In the genomic region with DNA sequence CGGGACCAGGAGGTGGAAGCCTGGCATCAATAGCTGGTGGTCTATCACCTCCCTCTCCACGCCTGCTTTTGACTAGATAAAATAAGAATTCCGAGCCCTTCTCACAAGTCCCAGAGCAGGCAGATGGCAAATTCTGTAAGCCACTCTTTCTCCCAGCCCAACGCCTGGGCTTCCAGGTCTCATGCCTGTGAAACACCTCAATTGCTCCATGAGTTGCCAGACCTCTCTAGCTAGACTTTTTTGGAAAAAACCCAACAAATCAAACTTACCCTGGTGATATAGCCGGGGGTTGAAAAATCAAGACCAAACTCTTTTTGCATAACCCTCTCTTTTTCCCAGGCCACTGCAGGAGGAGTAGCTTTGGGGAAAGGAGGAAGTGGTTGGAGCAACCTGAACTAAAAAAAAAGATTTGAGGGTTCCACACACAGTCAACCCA, we compare ENCODE assay signal across 1 cellular context.
A peak's percentile ranks its signal among the peaks of the same experiment; 100 is the strongest.
TF ChIP-seq lines count a peak whose summit lies in the region.

No MANE protein-coding gene starts in this region.

TF ChIP-seq in K562, 482 proteins besides CTCF, POLR2A, EP300 and RAD21 (continued from another document):
- TF ChIP-seq UBTF (IDR thresholded peaks at IDR 0.05; ENCODE audit: borderline replicate concordance in 1 of 2, low read depth in 2 of 2, low read length in 2 of 2) (no peak), NR3C1 (CRISPR knock-in tag; IDR thresholded peaks at IDR 0.05) (no peak), ZNF3 (CRISPR knock-in tag; IDR thresholded peaks at IDR 0.05) (peak; percentile 50; the same call in 1 of the 2 replicates), SMAD2 (IDR thresholded peaks at IDR 0.05; ENCODE audit: low read depth, low read length) (no peak), HMG20B (CRISPR knock-in tag; IDR thresholded peaks at IDR 0.05) (0 out of 2 replicates have a peak, but pooled peaks have one; percentile 9), CEBPG (CRISPR knock-in tag; IDR thresholded peaks at IDR 0.05) (0 out of 2 replicates have a peak, but pooled peaks have one; percentile 5), CEBPG (tag; conservative IDR thresholded peaks at IDR 0.05 in 1 of 2, IDR thresholded peaks at IDR 0.05 in 1 of 2) (no peak), GATA2 (CRISPR knock-in tag; IDR thresholded peaks at IDR 0.05) (peak; percentile 44), SRSF7 (optimal IDR thresholded peaks at IDR 0.05; ENCODE audit: low read depth, low read length) (no peak), MYBL2 (IDR thresholded peaks at IDR 0.05; ENCODE audit: low read depth) (no peak), MYBL2 (CRISPR knock-in tag; IDR thresholded peaks at IDR 0.05; ENCODE audit: borderline replicate concordance) (no peak), ZNF518B (CRISPR knock-in tag; IDR thresholded peaks at IDR 0.05) (peak; percentile 30; the same call in 1 of the 2 replicates), ZNF217 (CRISPR knock-in tag; IDR thresholded peaks at IDR 0.05) (no peak), ZNF384 (IDR thresholded peaks at IDR 0.05; ENCODE audit: low read depth, low read length) (peak; percentile 43; the same call in 1 of the 2 replicates)
- TF ChIP-seq, protein P1, sequence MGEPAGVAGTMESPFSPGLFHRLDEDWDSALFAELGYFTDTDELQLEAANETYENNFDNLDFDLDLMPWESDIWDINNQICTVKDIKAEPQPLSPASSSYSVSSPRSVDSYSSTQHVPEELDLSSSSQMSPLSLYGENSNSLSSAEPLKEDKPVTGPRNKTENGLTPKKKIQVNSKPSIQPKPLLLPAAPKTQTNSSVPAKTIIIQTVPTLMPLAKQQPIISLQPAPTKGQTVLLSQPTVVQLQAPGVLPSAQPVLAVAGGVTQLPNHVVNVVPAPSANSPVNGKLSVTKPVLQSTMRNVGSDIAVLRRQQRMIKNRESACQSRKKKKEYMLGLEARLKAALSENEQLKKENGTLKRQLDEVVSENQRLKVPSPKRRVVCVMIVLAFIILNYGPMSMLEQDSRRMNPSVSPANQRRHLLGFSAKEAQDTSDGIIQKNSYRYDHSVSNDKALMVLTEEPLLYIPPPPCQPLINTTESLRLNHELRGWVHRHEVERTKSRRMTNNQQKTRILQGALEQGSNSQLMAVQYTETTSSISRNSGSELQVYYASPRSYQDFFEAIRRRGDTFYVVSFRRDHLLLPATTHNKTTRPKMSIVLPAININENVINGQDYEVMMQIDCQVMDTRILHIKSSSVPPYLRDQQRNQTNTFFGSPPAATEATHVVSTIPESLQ (CRISPR knock-in tag; IDR thresholded peaks at IDR 0.05) = 0 out of 2 replicates have a peak, but pooled peaks have one; percentile 29
- TF ChIP-seq, protein P2, sequence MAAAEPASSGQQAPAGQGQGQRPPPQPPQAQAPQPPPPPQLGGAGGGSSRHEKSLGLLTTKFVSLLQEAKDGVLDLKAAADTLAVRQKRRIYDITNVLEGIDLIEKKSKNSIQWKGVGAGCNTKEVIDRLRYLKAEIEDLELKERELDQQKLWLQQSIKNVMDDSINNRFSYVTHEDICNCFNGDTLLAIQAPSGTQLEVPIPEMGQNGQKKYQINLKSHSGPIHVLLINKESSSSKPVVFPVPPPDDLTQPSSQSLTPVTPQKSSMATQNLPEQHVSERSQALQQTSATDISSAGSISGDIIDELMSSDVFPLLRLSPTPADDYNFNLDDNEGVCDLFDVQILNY (CRISPR knock-in tag; IDR thresholded peaks at IDR 0.05) = no peak
